ENCODE assay signal across 1 cellular context in the genomic region with DNA sequence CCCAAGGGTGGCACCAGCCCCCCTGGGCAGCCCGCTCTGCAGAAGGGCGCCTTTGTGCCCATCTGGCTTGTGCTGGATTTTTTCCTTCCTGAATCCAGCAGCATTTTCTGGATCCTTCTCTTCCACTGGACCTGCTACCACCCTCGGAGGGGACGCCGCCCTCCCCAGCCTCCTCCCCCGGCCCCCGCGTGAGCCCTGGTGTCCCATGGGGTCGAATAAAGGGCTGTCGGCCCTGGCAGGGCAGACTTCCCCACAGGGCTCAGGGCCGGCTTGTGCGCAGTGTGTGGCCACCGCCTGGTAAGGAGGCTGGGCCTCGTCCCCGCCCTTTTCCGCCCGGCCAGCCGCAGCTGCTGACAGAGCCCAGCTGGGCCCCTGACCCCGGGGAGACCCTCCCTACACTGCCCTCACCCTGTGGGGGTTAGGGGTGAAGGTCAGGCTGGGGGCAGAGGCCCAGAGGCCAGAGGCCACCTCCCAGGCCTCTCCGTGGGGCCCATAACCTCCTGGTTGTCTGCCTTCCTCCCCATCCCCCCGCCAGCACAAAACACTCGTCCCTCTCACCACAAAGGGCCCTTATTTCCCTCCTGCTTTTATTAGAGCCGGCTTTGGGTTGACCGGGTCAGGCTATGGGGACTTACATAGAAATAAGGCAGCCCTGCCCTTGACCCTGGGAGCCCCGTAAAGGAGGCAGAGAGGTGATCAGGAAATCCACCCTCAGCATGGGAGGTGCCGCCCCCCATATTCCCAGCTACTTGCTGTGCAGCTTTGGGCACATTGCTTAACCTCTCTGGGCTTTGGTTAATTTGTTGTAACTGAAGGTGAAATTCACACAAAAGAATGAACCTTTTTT.
TF ChIP-seq lines count a peak whose summit lies in the region.

No MANE protein-coding gene starts in this region.

TF ChIP-seq in HEK293, 187 proteins besides CTCF, POLR2A, EP300 and RAD21 (continued from another document):
- TF ChIP-seq, protein P1, sequence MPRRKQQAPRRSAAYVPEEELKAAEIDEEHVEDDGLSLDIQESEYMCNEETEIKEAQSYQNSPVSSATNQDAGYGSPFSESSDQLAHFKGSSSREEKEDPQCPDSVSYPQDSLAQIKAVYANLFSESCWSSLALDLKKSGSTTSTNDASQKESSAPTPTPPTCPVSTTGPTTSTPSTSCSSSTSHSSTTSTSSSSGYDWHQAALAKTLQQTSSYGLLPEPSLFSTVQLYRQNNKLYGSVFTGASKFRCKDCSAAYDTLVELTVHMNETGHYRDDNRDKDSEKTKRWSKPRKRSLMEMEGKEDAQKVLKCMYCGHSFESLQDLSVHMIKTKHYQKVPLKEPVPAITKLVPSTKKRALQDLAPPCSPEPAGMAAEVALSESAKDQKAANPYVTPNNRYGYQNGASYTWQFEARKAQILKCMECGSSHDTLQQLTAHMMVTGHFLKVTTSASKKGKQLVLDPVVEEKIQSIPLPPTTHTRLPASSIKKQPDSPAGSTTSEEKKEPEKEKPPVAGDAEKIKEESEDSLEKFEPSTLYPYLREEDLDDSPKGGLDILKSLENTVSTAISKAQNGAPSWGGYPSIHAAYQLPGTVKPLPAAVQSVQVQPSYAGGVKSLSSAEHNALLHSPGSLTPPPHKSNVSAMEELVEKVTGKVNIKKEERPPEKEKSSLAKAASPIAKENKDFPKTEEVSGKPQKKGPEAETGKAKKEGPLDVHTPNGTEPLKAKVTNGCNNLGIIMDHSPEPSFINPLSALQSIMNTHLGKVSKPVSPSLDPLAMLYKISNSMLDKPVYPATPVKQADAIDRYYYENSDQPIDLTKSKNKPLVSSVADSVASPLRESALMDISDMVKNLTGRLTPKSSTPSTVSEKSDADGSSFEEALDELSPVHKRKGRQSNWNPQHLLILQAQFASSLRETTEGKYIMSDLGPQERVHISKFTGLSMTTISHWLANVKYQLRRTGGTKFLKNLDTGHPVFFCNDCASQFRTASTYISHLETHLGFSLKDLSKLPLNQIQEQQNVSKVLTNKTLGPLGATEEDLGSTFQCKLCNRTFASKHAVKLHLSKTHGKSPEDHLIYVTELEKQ (tag by site-specific recombination; IDR thresholded peaks at IDR 0.05; ENCODE audit: borderline replicate concordance), result no peak
- TF ChIP-seq IKZF3 (tag by site-specific recombination; IDR thresholded peaks at IDR 0.05) (no peak), ZNF292 (tag by site-specific recombination; IDR thresholded peaks at IDR 0.05; ENCODE audit: borderline replicate concordance, low read depth) (no peak), ZNF792 (tag by site-specific recombination; IDR thresholded peaks at IDR 0.05) (no peak), ZNF169 (tag by site-specific recombination; IDR thresholded peaks at IDR 0.05) (no peak), ZBTB7A (tag by site-specific recombination; IDR thresholded peaks at IDR 0.05; ENCODE audit: low read depth) (no peak), REPIN1 (tag by site-specific recombination; IDR thresholded peaks at IDR 0.05; ENCODE audit: low read depth) (no peak), ZNF24 (tag by site-specific recombination; IDR thresholded peaks at IDR 0.05) (no peak), ZNF843 (tag by site-specific recombination; IDR thresholded peaks at IDR 0.05) (no peak), ZNF610 (tag by site-specific recombination; IDR thresholded peaks at IDR 0.05; ENCODE audit: borderline replicate concordance) (no peak), OVOL3 (tag by site-specific recombination; IDR thresholded peaks at IDR 0.05) (no peak)
- TF ChIP-seq, protein P2, sequence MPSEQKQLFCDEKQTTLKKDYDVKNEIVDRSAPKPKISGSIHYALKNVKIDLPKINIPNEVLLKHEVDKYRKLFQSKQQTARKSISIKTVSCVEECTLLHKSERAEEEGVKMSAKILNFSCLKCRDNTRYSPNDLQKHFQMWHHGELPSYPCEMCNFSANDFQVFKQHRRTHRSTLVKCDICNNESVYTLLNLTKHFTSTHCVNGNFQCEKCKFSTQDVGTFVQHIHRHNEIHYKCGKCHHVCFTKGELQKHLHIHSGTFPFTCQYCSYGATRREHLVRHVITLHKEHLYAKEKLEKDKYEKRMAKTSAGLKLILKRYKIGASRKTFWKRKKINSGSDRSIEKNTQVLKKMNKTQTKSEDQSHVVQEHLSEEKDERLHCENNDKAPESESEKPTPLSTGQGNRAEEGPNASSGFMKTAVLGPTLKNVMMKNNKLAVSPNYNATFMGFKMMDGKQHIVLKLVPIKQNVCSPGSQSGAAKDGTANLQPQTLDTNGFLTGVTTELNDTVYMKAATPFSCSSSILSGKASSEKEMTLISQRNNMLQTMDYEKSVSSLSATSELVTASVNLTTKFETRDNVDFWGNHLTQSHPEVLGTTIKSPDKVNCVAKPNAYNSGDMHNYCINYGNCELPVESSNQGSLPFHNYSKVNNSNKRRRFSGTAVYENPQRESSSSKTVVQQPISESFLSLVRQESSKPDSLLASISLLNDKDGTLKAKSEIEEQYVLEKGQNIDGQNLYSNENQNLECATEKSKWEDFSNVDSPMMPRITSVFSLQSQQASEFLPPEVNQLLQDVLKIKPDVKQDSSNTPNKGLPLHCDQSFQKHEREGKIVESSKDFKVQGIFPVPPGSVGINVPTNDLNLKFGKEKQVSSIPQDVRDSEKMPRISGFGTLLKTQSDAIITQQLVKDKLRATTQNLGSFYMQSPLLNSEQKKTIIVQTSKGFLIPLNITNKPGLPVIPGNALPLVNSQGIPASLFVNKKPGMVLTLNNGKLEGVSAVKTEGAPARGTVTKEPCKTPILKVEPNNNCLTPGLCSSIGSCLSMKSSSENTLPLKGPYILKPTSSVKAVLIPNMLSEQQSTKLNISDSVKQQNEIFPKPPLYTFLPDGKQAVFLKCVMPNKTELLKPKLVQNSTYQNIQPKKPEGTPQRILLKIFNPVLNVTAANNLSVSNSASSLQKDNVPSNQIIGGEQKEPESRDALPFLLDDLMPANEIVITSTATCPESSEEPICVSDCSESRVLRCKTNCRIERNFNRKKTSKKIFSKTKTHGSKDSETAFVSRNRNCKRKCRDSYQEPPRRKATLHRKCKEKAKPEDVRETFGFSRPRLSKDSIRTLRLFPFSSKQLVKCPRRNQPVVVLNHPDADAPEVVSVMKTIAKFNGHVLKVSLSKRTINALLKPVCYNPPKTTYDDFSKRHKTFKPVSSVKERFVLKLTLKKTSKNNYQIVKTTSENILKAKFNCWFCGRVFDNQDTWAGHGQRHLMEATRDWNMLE (tag by site-specific recombination; conservative IDR thresholded peaks at IDR 0.05; ENCODE audit: low read depth), result no peak
